ENCODE assay signal across 9 cellular contexts in genomic region chr19:23294141-23294540, GRCh38.
"Had no signal": no experiment of that assay in that cellular context is flagged by ENCODE, and none has a peak within 500 bp of the region (broad histone marks: within the 10 kb centered on the region; RNA-seq: fewer than 3 reads in every experiment).

No MANE protein-coding gene starts in this region.

- ATAC-seq: GM23338, HCT116 had no signal

- H3K9me3 ChIP-seq: HAP-1 had no signal

- H3K4me1 Mint-ChIP-seq: GM23338, H9 had no signal

- H3K4me1 ChIP-seq: HAP-1 had no signal

- H3K27ac ChIP-seq: GM23248 had no signal

- H3K4me3 Mint-ChIP-seq: GM23338, H9, HFFc6 had no signal

- H3K4me3 ChIP-seq: GM23248, GM23338, HAP-1 had no signal

- H3K27ac Mint-ChIP-seq: GM23338, H9, HFFc6 had no signal

- DNase-seq: GM23248, GOT3, H7, H9, HCEC 1CT, HFFc6 had no signal

- H3K36me3 ChIP-seq: HAP-1 had no signal
